8 cellular contexts compared by ENCODE assay signal in genomic region chr7:39951156-39951942, GRCh38. TPM values are rescaled to one million over a fixed set of nuclear protein-coding genes. Genes with fewer than 3 reads are reported as not detected.
DNase-seq lines count a peak whose midpoint lies in the region; ATAC-seq and TF ChIP-seq lines count a peak whose summit lies in the region.

No MANE protein-coding gene starts in this region.

- intact Hi-C loops in gastrocnemius medialis (cut with DNase I; ENCODE audit: low total_unique reads) = loop anchor here (10.0 kb wide), 1 partner anchor 217 kb away; no protein-coding TSS in a partner anchor

- ATAC-seq in GM21619 (IDR thresholded peaks at IDR 0.05; ENCODE audit: unreplicated experiment) (peak; percentile 27), gastrocnemius medialis (peak in 1 of 2 donors; percentile 8)

- peaks cover 46 to 48% of the 10 kb centered on the region in 2 donors for H3K4me1 ChIP-seq in gastrocnemius medialis

- TF ChIP-seq CTCF in astrocyte of the cerebellum (IDR thresholded peaks at IDR 0.05; ENCODE audit: low read depth, low read length, missing control alignments) (peak; percentile 39), gastrocnemius medialis (IDR thresholded peaks at IDR 0.05 in 4 of 5, conservative IDR thresholded peaks at IDR 0.05 in 1 of 5) (peak; percentile 18 to 67 (median 37))

- peak; percentile 67 for DNase-seq in EH (ENCODE audit: low read depth)
- peak; percentile 60 for DNase-seq in LHCN-M2 (ENCODE audit: low read depth)
- DNase-seq in T-helper 22 cell (ENCODE audit: low read depth) = peak; percentile 51
- no peak for DNase-seq in astrocyte of the cerebellum (ENCODE audit: low read depth)
- DNase-seq in hypothalamus (lab: John Stamatoyannopoulos, UW) = peak in 45 of 51 donors; percentile 16 to 76 (median 42)
- DNase-seq in gastrocnemius medialis = peak; percentile 31 to 62
- no peak for DNase-seq in COLO829 (ENCODE audit: low spot score)

- TF ChIP-seq POLR2A in gastrocnemius medialis (IDR thresholded peaks at IDR 0.05) = peak in 1 of 2 donors; percentile 7

- no peaks in the 10 kb centered on the region for H3K36me3 ChIP-seq in gastrocnemius medialis

- in situ Hi-C loops in astrocyte of the cerebellum (cut with HindIII; ENCODE audit: low sequenced_read_pairs) = no loop called here
- in situ Hi-C loops in gastrocnemius medialis (cut with MboI; ENCODE audit: low sequenced_read_pairs in 4 of 4) = loop anchor here in 2 of 4 donors (10.0 kb wide), 1 partner anchor 103 kb away; no protein-coding TSS in a partner anchor

- no peaks in the 10 kb centered on the region for H3K9me3 ChIP-seq in gastrocnemius medialis

- H3K27ac ChIP-seq in gastrocnemius medialis = peak overlapping the region; percentile 89 to 99 (median 94)

- H3K4me3 ChIP-seq in astrocyte of the cerebellum (ENCODE audit: low read depth, low read length) (peak overlapping the region; percentile 90), gastrocnemius medialis (peak overlapping the region; percentile 76 to 98 (median 87))

- no peaks in the 10 kb centered on the region for H3K27me3 ChIP-seq in gastrocnemius medialis

RNA-seq across cellular contexts. Expression of gene CDK13, which starts 1.3 kb away (rescaled TPM):
- total RNA-seq in LHCN-M2 (2014; rRNA removed) (41.9 and 44.0 TPM in 2 replicates), gastrocnemius medialis (10 to 100 TPM; 25.0 to 50.8 (median 29.4) TPM)
- polyA plus RNA-seq in LHCN-M2 (2012) = 16.9 TPM

Comparison
In these comparisons a context has a peak if more than half of its experiments do, and no peak if none do; other contexts are left out.
1. DNase-seq: peak in EH (single experiment), LHCN-M2 (single experiment), T-helper 22 cell (single experiment), hypothalamus (45 of 51) and gastrocnemius medialis (2 of 2); none in astrocyte of the cerebellum (single experiment) and COLO829 (single experiment).